In genomic region chr13:110965755-110966134, GRCh38 we compare ENCODE assay signal across 19 cellular contexts. TPM values are rescaled to one million over a fixed set of nuclear protein-coding genes. Genes with fewer than 3 reads are reported as not detected.
A peak's percentile ranks its signal among the peaks of the same experiment; 100 is the strongest.
DNase-seq lines count a peak whose midpoint lies in the region; ATAC-seq and TF ChIP-seq lines count a peak whose summit lies in the region.
"Had no signal": no experiment of that assay in that cellular context is flagged by ENCODE, and none has a peak within 500 bp of the region (broad histone marks: within the 10 kb centered on the region; RNA-seq: fewer than 3 reads in every experiment).

No MANE protein-coding gene starts in this region.

- peaks cover 32% of the 10 kb centered on the region for H3K9me3 ChIP-seq in OCI-LY3 (ENCODE audit: insufficient read depth, low read length)
- H3K9me3 ChIP-seq in smooth muscle cell (replicated peaks; ENCODE audit: low read depth), result peaks cover 5% of the 10 kb centered on the region
- H3K9me3 ChIP-seq: psoas muscle had no signal

- H3K4me1 ChIP-seq in OCI-LY3 (ENCODE audit: low read length) (peaks cover 33% of the 10 kb centered on the region), smooth muscle cell (ENCODE audit: low read depth) (no peaks in the 10 kb centered on the region)
- H3K4me1 ChIP-seq: psoas muscle, spleen had no signal

- H3K9ac ChIP-seq in OCI-LY3 (ENCODE audit: low read length) (peak overlapping the region; percentile 46; the same call in 1 of the 2 replicates), smooth muscle cell (ENCODE audit: low read depth) (no peak overlapping the region)

- H3K27ac ChIP-seq in OCI-LY3 (ENCODE audit: low read length) (peak overlapping the region; percentile 76), smooth muscle cell (ENCODE audit: low read depth) (peak overlapping the region; percentile 59)
- H3K27ac ChIP-seq: psoas muscle, spleen had no signal

- peak overlapping the region; percentile 82 to 90 for H3K27ac Mint-ChIP-seq in activated naive CD4-positive, alpha-beta T cell treated with anti-CD3 and anti-CD28 coated beads, Interleukin-2, amount 50 U/mL, for 72 hours
- peak overlapping the region; percentile 93 for H3K27ac Mint-ChIP-seq in activated naive CD8-positive, alpha-beta T cell
- H3K27ac Mint-ChIP-seq: nephron had no signal

- H3K4me2 ChIP-seq in OCI-LY3 (ENCODE audit: low read length) (peak overlapping the region; percentile 48), smooth muscle cell (no peak overlapping the region)

- H3K79me2 ChIP-seq in OCI-LY3 (ENCODE audit: low read length), result no peaks in the 10 kb centered on the region
- H3K79me2 ChIP-seq in smooth muscle cell (ENCODE audit: low read depth), result no peaks in the 10 kb centered on the region

- no peak overlapping the region for H2AFZ ChIP-seq in OCI-LY3 (ENCODE audit: low read depth, low read length)
- no peak overlapping the region for H2AFZ ChIP-seq in smooth muscle cell (ENCODE audit: low read depth)

- H3K36me3 Mint-ChIP-seq in activated naive CD4-positive, alpha-beta T cell treated with anti-CD3 and anti-CD28 coated beads, Interleukin-2, amount 50 U/mL, for 72 hours, result peaks cover 60 to 77% of the 10 kb centered on the region in 2 donors
- peaks cover 7% of the 10 kb centered on the region for H3K36me3 Mint-ChIP-seq in activated naive CD8-positive, alpha-beta T cell

- H3K4me1 Mint-ChIP-seq in activated naive CD8-positive, alpha-beta T cell (ENCODE audit: low read depth), result peaks cover 20% of the 10 kb centered on the region
- H3K4me1 Mint-ChIP-seq: nephron had no signal

- no peak overlapping the region for H3K4me3 Mint-ChIP-seq in activated naive CD8-positive, alpha-beta T cell
- H3K4me3 Mint-ChIP-seq: nephron had no signal

- no peak for DNase-seq in activated naive CD4-positive, alpha-beta T cell treated with anti-CD3 and anti-CD28 coated beads, Interleukin-2, amount 50 U/mL, for 72 hours (ENCODE audit: low spot score in 2 of 2)
- no peak for DNase-seq in activated naive CD4-positive, alpha-beta T cell treated with Interleukin-2 at 50 U/mL for 16 hours
- DNase-seq in smooth muscle cell (lab: John Stamatoyannopoulos, UW; ENCODE audit: unreplicated experiment) (no peak), NCI-H2227 (lab: John Stamatoyannopoulos, UW; ENCODE audit: unreplicated experiment) (no peak), kidney glomerular epithelial cell (lab: John Stamatoyannopoulos, UW) (no peak)
- DNase-seq in activated effector memory CD4-positive, alpha-beta T cell treated with Interleukin-2 at 50 U/mL for 16 hours, result no peak
- DNase-seq: aorta; KG1; left cardiac atrium; NCI-H2081 treated with DMSO at 0.1 percent for 48 hours; NCI-H510A; psoas muscle; spleen; stimulated activated CD8-positive, alpha-beta memory T cell treated with anti-CD3 and anti-CD28 coated beads, Interleukin-4, amount 100 ng/mL, for 48 hours had no signal

- WGBS in smooth muscle cell (ENCODE audit: low lambda C conversion rate), result 94% methylated on average over 8 of the region's 8 CpGs

- no peak for ATAC-seq in activated naive CD4-positive, alpha-beta T cell treated with anti-CD3 and anti-CD28 coated beads, Interleukin-2, amount 50 U/mL, for 72 hours
- ATAC-seq: Right ventricle myocardium inferior had no signal

- peak overlapping the region; percentile 21 for H3K4me3 ChIP-seq in OCI-LY3 (ENCODE audit: low read length)
- H3K4me3 ChIP-seq in smooth muscle cell, result no peak overlapping the region
- H3K4me3 ChIP-seq: psoas muscle, spleen, suprapubic skin had no signal

- H3K36me3 ChIP-seq in OCI-LY3 (replicated peaks; ENCODE audit: low read depth, low read length) (peaks cover 18% of the 10 kb centered on the region), smooth muscle cell (ENCODE audit: low read depth) (no peaks in the 10 kb centered on the region)
- H3K36me3 ChIP-seq: spleen, suprapubic skin had no signal

- H4K20me1 ChIP-seq in OCI-LY3 (ENCODE audit: insufficient read depth, low read length), result no peaks in the 10 kb centered on the region
- no peaks in the 10 kb centered on the region for H4K20me1 ChIP-seq in smooth muscle cell (ENCODE audit: low read depth)

- TF ChIP-seq CTCF in OCI-LY3 (IDR thresholded peaks at IDR 0.05; ENCODE audit: low read depth, low read length), result no peak
- no peak for TF ChIP-seq CTCF in smooth muscle cell (IDR thresholded peaks at IDR 0.05; ENCODE audit: borderline replicate concordance, insufficient read depth, poor library complexity, severe bottlenecking)

- no peaks in the 10 kb centered on the region for H3F3A ChIP-seq in smooth muscle cell (ENCODE audit: low read depth)

- H3K9me3 Mint-ChIP-seq in activated naive CD4-positive, alpha-beta T cell treated with anti-CD3 and anti-CD28 coated beads, Interleukin-2, amount 50 U/mL, for 72 hours, result peaks cover 40 to 49% of the 10 kb centered on the region in 2 donors
- H3K9me3 Mint-ChIP-seq in activated naive CD8-positive, alpha-beta T cell (ENCODE audit: low read depth), result peaks cover 17% of the 10 kb centered on the region

- no peaks in the 10 kb centered on the region for H3K27me3 ChIP-seq in OCI-LY3 (ENCODE audit: low read depth, low read length)
- no peaks in the 10 kb centered on the region for H3K27me3 ChIP-seq in smooth muscle cell (ENCODE audit: low read depth)
- H3K27me3 ChIP-seq: spleen, suprapubic skin had no signal

- H3K27me3 Mint-ChIP-seq in activated naive CD8-positive, alpha-beta T cell, result peaks cover 7% of the 10 kb centered on the region

RNA-seq across cellular contexts. Expression of gene ANKRD10, which starts 50.9 kb away (rescaled TPM):
- 100 to 1,000 TPM; 160 to 162 TPM for total RNA-seq in activated naive CD4-positive, alpha-beta T cell treated with anti-CD3 and anti-CD28 coated beads, Interleukin-2, amount 50 U/mL, for 72 hours
- 61.8 and 77.4 TPM in 2 replicates for total RNA-seq in smooth muscle cell
- polyA plus RNA-seq in smooth muscle cell, result 31.0 and 42.8 TPM in 2 replicates
